ENCODE assay signal across 1 cellular context in genomic region chr7:133252858-133253521, GRCh38.
TF ChIP-seq lines count a peak whose summit lies in the region.

Gene EXOC4 (plus strand): TSS chr7:133253078.

TF ChIP-seq in K562, 482 proteins besides CTCF, POLR2A, EP300 and RAD21 (continued from another document and continues in another):
- TF ChIP-seq ZBED1 (IDR thresholded peaks at IDR 0.05) (no peak), HOXB6 (CRISPR knock-in tag; IDR thresholded peaks at IDR 0.05; ENCODE audit: borderline replicate concordance) (no peak), ZNF551 (CRISPR knock-in tag; IDR thresholded peaks at IDR 0.05) (no peak), TBP (optimal IDR thresholded peaks at IDR 0.05; ENCODE audit: low read depth, low read length) (peak; percentile 92), CBX2 (IDR thresholded peaks at IDR 0.05; ENCODE audit: insufficient read depth, low read length, poor library complexity, severe bottlenecking) (no peak), KDM5B (IDR thresholded peaks at IDR 0.05; ENCODE audit: insufficient replicate concordance, low read depth, low read length) (peak; percentile 99), SPI1 (IDR thresholded peaks at IDR 0.05; ENCODE audit: borderline replicate concordance, low read depth, low read length) (peak; percentile 81), TRIM28 (IDR thresholded peaks at IDR 0.05) (no peak), SRSF9 (IDR thresholded peaks at IDR 0.05; ENCODE audit: borderline replicate concordance, low read depth, low read length) (no peak), ZSCAN32 (CRISPR knock-in tag; IDR thresholded peaks at IDR 0.05) (no peak), ZNF347 (CRISPR knock-in tag; IDR thresholded peaks at IDR 0.05; ENCODE audit: low read depth) (no peak), ADNP (tag; IDR thresholded peaks at IDR 0.05) (no peak), CXXC5 (CRISPR knock-in tag; IDR thresholded peaks at IDR 0.05) (peak; percentile 100), PKNOX1 (IDR thresholded peaks at IDR 0.05) (peak; percentile 87), TGIF2 (CRISPR knock-in tag; IDR thresholded peaks at IDR 0.05) (no peak), ARHGAP35 (IDR thresholded peaks at IDR 0.05; ENCODE audit: partially characterized antibody) (no peak), RAD51 (IDR thresholded peaks at IDR 0.05; ENCODE audit: borderline replicate concordance, low read depth) (no peak; the same call in 1 of the 2 replicates), PRDM10 (IDR thresholded peaks at IDR 0.05; ENCODE audit: partially characterized antibody) (peak; percentile 53), SMARCE1 (IDR thresholded peaks at IDR 0.05) (no peak), LARP7 (IDR thresholded peaks at IDR 0.05) (no peak), HDAC8 (tag; IDR thresholded peaks at IDR 0.05) (no peak), NR2C1 (IDR thresholded peaks at IDR 0.05) (peak; percentile 99), NR2C1 (tag; IDR thresholded peaks at IDR 0.05) (peak; percentile 99), KLF1 (tag; IDR thresholded peaks at IDR 0.05) (no peak), NCOA1 (IDR thresholded peaks at IDR 0.05; ENCODE audit: low read depth) (no peak), NFATC3 (IDR thresholded peaks at IDR 0.05) (no peak), ZNF217 (CRISPR knock-in tag; IDR thresholded peaks at IDR 0.05) (no peak), ETV5 (CRISPR knock-in tag; IDR thresholded peaks at IDR 0.05; ENCODE audit: low read depth) (peak; percentile 53), MNT (conservative IDR thresholded peaks at IDR 0.05) (peak; percentile 89 to 94), ZNF696 (CRISPR knock-in tag; conservative IDR thresholded peaks at IDR 0.05) (no peak), POLR2B (IDR thresholded peaks at IDR 0.05; ENCODE audit: low read depth, partially characterized antibody) (peak; percentile 94), JUN (IDR thresholded peaks at IDR 0.05; ENCODE audit: borderline replicate concordance, low read depth, low read length) (0 out of 2 replicates have a peak, but pooled peaks have one; percentile 48), JUN (CRISPR knock-in tag; IDR thresholded peaks at IDR 0.05; ENCODE audit: borderline replicate concordance) (no peak), POU5F1 (IDR thresholded peaks at IDR 0.05; ENCODE audit: borderline replicate concordance, low read depth, low read length, partially characterized antibody) (peak; percentile 50), MAZ (CRISPR knock-in tag; conservative IDR thresholded peaks at IDR 0.05 in 1 of 2, IDR thresholded peaks at IDR 0.05 in 1 of 2) (peak; percentile 39 to 56; a peak in 2 of 4 replicates), RBM17 (IDR thresholded peaks at IDR 0.05; ENCODE audit: borderline replicate concordance, low read depth, low read length) (no peak), NFYB (IDR thresholded peaks at IDR 0.05; ENCODE audit: extremely low read depth, insufficient read length) (peak; percentile 98), FOXM1 (IDR thresholded peaks at IDR 0.05; ENCODE audit: low read depth) (no peak), FOXM1 (CRISPR knock-in tag; IDR thresholded peaks at IDR 0.05; ENCODE audit: low read depth) (peak; percentile 77; the same call in 1 of the 2 replicates), EP400 (IDR thresholded peaks at IDR 0.05) (peak; percentile 81), KDM4B (IDR thresholded peaks at IDR 0.05; ENCODE audit: borderline replicate concordance in 2 of 2, low read depth in 1 of 2) (0 out of 4 replicates have a peak, but pooled peaks of 1 of the 2 experiments have one; percentile 51), SMARCB1 (IDR thresholded peaks at IDR 0.05; ENCODE audit: insufficient read length, low read depth) (no peak), PCBP2 (IDR thresholded peaks at IDR 0.05; ENCODE audit: low read depth, low read length, poor library complexity, severe bottlenecking) (no peak), NR4A1 (CRISPR knock-in tag; IDR thresholded peaks at IDR 0.05) (no peak), NR4A1 (tag; IDR thresholded peaks at IDR 0.05) (no peak), ILK (tag; IDR thresholded peaks at IDR 0.05; ENCODE audit: borderline replicate concordance, low read depth) (no peak), ZNF778 (CRISPR knock-in tag; IDR thresholded peaks at IDR 0.05) (no peak), ASH1L (IDR thresholded peaks at IDR 0.05; ENCODE audit: borderline replicate concordance, low read depth, partially characterized antibody) (peak; percentile 97), TARDBP (IDR thresholded peaks at IDR 0.05) (no peak; the same call in 1 of the 2 replicates), RB1 (IDR thresholded peaks at IDR 0.05; ENCODE audit: low read depth) (peak; percentile 52; the same call in 1 of the 2 replicates), FOSL1 (tag; conservative IDR thresholded peaks at IDR 0.05) (no peak)
- TF ChIP-seq, protein P1, sequence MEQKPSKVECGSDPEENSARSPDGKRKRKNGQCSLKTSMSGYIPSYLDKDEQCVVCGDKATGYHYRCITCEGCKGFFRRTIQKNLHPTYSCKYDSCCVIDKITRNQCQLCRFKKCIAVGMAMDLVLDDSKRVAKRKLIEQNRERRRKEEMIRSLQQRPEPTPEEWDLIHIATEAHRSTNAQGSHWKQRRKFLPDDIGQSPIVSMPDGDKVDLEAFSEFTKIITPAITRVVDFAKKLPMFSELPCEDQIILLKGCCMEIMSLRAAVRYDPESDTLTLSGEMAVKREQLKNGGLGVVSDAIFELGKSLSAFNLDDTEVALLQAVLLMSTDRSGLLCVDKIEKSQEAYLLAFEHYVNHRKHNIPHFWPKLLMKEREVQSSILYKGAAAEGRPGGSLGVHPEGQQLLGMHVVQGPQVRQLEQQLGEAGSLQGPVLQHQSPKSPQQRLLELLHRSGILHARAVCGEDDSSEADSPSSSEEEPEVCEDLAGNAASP (IDR thresholded peaks at IDR 0.05): no peak
- TF ChIP-seq, protein P2, sequence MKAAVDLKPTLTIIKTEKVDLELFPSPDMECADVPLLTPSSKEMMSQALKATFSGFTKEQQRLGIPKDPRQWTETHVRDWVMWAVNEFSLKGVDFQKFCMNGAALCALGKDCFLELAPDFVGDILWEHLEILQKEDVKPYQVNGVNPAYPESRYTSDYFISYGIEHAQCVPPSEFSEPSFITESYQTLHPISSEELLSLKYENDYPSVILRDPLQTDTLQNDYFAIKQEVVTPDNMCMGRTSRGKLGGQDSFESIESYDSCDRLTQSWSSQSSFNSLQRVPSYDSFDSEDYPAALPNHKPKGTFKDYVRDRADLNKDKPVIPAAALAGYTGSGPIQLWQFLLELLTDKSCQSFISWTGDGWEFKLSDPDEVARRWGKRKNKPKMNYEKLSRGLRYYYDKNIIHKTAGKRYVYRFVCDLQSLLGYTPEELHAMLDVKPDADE (conservative IDR thresholded peaks at IDR 0.05; ENCODE audit: control insufficient read depth, low read depth, low read length): peak; percentile 91
- TF ChIP-seq, protein P3, sequence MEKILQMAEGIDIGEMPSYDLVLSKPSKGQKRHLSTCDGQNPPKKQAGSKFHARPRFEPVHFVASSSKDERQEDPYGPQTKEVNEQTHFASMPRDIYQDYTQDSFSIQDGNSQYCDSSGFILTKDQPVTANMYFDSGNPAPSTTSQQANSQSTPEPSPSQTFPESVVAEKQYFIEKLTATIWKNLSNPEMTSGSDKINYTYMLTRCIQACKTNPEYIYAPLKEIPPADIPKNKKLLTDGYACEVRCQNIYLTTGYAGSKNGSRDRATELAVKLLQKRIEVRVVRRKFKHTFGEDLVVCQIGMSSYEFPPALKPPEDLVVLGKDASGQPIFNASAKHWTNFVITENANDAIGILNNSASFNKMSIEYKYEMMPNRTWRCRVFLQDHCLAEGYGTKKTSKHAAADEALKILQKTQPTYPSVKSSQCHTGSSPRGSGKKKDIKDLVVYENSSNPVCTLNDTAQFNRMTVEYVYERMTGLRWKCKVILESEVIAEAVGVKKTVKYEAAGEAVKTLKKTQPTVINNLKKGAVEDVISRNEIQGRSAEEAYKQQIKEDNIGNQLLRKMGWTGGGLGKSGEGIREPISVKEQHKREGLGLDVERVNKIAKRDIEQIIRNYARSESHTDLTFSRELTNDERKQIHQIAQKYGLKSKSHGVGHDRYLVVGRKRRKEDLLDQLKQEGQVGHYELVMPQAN (IDR thresholded peaks at IDR 0.05; ENCODE audit: borderline replicate concordance): peak; percentile 84
- TF ChIP-seq, protein P4, sequence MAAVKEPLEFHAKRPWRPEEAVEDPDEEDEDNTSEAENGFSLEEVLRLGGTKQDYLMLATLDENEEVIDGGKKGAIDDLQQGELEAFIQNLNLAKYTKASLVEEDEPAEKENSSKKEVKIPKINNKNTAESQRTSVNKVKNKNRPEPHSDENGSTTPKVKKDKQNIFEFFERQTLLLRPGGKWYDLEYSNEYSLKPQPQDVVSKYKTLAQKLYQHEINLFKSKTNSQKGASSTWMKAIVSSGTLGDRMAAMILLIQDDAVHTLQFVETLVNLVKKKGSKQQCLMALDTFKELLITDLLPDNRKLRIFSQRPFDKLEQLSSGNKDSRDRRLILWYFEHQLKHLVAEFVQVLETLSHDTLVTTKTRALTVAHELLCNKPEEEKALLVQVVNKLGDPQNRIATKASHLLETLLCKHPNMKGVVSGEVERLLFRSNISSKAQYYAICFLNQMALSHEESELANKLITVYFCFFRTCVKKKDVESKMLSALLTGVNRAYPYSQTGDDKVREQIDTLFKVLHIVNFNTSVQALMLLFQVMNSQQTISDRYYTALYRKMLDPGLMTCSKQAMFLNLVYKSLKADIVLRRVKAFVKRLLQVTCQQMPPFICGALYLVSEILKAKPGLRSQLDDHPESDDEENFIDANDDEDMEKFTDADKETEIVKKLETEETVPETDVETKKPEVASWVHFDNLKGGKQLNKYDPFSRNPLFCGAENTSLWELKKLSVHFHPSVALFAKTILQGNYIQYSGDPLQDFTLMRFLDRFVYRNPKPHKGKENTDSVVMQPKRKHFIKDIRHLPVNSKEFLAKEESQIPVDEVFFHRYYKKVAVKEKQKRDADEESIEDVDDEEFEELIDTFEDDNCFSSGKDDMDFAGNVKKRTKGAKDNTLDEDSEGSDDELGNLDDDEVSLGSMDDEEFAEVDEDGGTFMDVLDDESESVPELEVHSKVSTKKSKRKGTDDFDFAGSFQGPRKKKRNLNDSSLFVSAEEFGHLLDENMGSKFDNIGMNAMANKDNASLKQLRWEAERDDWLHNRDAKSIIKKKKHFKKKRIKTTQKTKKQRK (IDR thresholded peaks at IDR 0.05; ENCODE audit: borderline replicate concordance, low read depth, low read length): peak; percentile 55; the same call in 1 of the 2 replicates
- TF ChIP-seq, protein P5, sequence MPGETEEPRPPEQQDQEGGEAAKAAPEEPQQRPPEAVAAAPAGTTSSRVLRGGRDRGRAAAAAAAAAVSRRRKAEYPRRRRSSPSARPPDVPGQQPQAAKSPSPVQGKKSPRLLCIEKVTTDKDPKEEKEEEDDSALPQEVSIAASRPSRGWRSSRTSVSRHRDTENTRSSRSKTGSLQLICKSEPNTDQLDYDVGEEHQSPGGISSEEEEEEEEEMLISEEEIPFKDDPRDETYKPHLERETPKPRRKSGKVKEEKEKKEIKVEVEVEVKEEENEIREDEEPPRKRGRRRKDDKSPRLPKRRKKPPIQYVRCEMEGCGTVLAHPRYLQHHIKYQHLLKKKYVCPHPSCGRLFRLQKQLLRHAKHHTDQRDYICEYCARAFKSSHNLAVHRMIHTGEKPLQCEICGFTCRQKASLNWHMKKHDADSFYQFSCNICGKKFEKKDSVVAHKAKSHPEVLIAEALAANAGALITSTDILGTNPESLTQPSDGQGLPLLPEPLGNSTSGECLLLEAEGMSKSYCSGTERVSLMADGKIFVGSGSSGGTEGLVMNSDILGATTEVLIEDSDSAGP (CRISPR knock-in tag; IDR thresholded peaks at IDR 0.05): no peak
